19 cellular contexts compared by ENCODE assay signal in the genomic region with DNA sequence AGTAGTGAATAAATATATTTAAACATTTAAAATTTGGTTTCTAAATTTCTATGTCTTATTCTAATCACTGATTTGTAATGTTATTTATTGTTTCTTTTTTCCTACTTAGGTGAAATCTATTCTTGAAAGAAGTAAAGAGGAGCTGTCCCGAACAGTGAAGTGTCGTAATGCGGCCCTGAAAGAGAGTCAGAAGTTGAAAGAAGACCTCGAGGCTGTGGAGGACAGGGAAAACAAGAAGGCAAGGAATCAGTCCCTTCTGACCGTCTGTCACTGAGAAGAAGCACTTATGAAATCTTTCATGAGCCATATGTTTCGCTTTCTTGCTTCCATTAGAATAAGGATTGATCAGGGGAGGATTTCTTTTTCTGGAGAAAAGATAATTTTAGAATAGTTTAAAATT.
A peak's percentile ranks its signal among the peaks of the same experiment; 100 is the strongest.
DNase-seq lines count a peak whose midpoint lies in the region; ATAC-seq, FAIRE-seq and TF ChIP-seq lines count a peak whose summit lies in the region.
"Had no signal": no experiment of that assay in that cellular context is flagged by ENCODE, and none has a peak within 500 bp of the region (broad histone marks: within the 10 kb centered on the region; RNA-seq: fewer than 3 reads in every experiment).

No MANE protein-coding gene starts in this region.

- no peak for FAIRE-seq in HepG2 (lab: Jason Lieb, UNC)
- FAIRE-seq: GM12891 had no signal

- no peaks in the 10 kb centered on the region for H4K20me1 ChIP-seq in GM23338 (replicated peaks; ENCODE audit: insufficient read depth)
- H4K20me1 ChIP-seq in HepG2 (ENCODE audit: insufficient read depth, low read length) = no peaks in the 10 kb centered on the region

- DNase-seq in GM23338 (ENCODE audit: low spot score) (peak; percentile 8), HepG2 (ENCODE audit: low spot score) (no peak), gastrocnemius medialis (peak in 1 of 2 donors; percentile 34), NCI-H2081 treated with DMSO at 0.1 percent for 48 hours (lab: John Stamatoyannopoulos, UW) (no peak), CD14-positive monocyte (ENCODE audit: low spot score) (no peak), HT-29 (ENCODE audit: low spot score) (no peak), DMS53 (lab: John Stamatoyannopoulos, UW) (no peak)
- DNase-seq: activated CD8-positive, alpha-beta T cell treated with anti-CD3 and anti-CD28 coated beads, Interleukin-2, amount 10 ng/mL, durations not matched to agents 7 days and 5 days; activated naive CD4-positive, alpha-beta T cell treated with Interleukin-2 at 50 U/mL for 16 hours; activated T-cell treated with anti-CD3 and anti-CD28 coated beads, Interleukin-2, amount 50 U/mL, for 1 hour; caudate nucleus; CD4-positive, CD25-positive, alpha-beta regulatory T cell; NCI-H187 treated with DMSO at 0.1 percent for 48 hours; T1000 had no signal

- H3K27ac Mint-ChIP-seq in GM23338 (no peak overlapping the region), CD14-positive monocyte (no peak overlapping the region)
- H3K27ac Mint-ChIP-seq: activated CD8-positive, alpha-beta T cell treated with anti-CD3 and anti-CD28 coated beads, Interleukin-2, amount 10 ng/mL, durations not matched to agents 7 days and 5 days; CD4-positive, CD25-positive, alpha-beta regulatory T cell had no signal

- H3K36me3 ChIP-seq in GM23338 (ENCODE audit: insufficient read depth) = peaks cover 21% of the 10 kb centered on the region
- H3K36me3 ChIP-seq in endocrine pancreas (ENCODE audit: control insufficient read depth, insufficient read depth, low read length) = no peaks in the 10 kb centered on the region
- peaks cover 3 to 7% of the 10 kb centered on the region in 2 experiments; a peak in 4 of 5 replicates for H3K36me3 ChIP-seq in HepG2 (replicated peaks in 1 of 2; ENCODE audit: control insufficient read depth in 1 of 2, insufficient read depth in 2 of 2, low read length in 2 of 2)
- no peaks in the 10 kb centered on the region for H3K36me3 ChIP-seq in gastrocnemius medialis
- H3K36me3 ChIP-seq: left lung had no signal

- no peaks in the 10 kb centered on the region for H3K9me3 ChIP-seq in endocrine pancreas (ENCODE audit: control insufficient read depth, low read length)
- H3K9me3 ChIP-seq in HepG2 (ENCODE audit: low read length) = no peaks in the 10 kb centered on the region
- H3K9me3 ChIP-seq in gastrocnemius medialis = no peaks in the 10 kb centered on the region
- H3K9me3 ChIP-seq: left lung, testis had no signal

- TF ChIP-seq CTCF in GM23338 (conservative IDR thresholded peaks at IDR 0.05; ENCODE audit: low read depth in 2 of 2) (no peak), HepG2 (CRISPR knock-in tag; IDR thresholded peaks at IDR 0.05) (no peak), gastrocnemius medialis (IDR thresholded peaks at IDR 0.05 in 4 of 5, conservative IDR thresholded peaks at IDR 0.05 in 1 of 5) (no peak), CD14-positive monocyte (IDR thresholded peaks at IDR 0.05) (no peak)

- no peaks in the 10 kb centered on the region for H3K9me3 Mint-ChIP-seq in GM23338
- no peaks in the 10 kb centered on the region for H3K9me3 Mint-ChIP-seq in CD14-positive monocyte

- H2AFZ ChIP-seq in GM23338 = no peak overlapping the region
- H2AFZ ChIP-seq in HepG2 (ENCODE audit: low read length) = peak overlapping the region; percentile 77

- no peak overlapping the region for H3K27ac ChIP-seq in GM23338 (ENCODE audit: low read depth)
- peak overlapping the region; percentile 81 for H3K27ac ChIP-seq in HepG2 (ENCODE audit: extremely low read length, insufficient read depth, low read length)
- H3K27ac ChIP-seq in gastrocnemius medialis = peak overlapping the region in 1 of 4 donors; percentile 76
- H3K27ac ChIP-seq: left lung, SK-N-MC, testis had no signal

- ATAC-seq in GM23338 (no peak), HepG2 (no peak), gastrocnemius medialis (peak; percentile 54 to 76)
- ATAC-seq: activated CD8-positive, alpha-beta T cell treated with anti-CD3 and anti-CD28 coated beads, Interleukin-2, amount 10 ng/mL, durations not matched to agents 7 days and 5 days had no signal

- in situ Hi-C loops in HepG2 (cut with HindIII; ENCODE audit: extremely low pct_ligation_motif_present, low pct_unique_long_range_greater_than_20kb) (no loop called here), gastrocnemius medialis (cut with MboI; ENCODE audit: low sequenced_read_pairs in 4 of 4) (no loop called here)

- H3K9ac ChIP-seq in endocrine pancreas (ENCODE audit: control insufficient read depth, insufficient read depth, low read length) (no peak overlapping the region), HepG2 (ENCODE audit: insufficient read depth, low read depth, low read length) (no peak overlapping the region)

- TF ChIP-seq RAD21 in HepG2 (CRISPR knock-in tag; IDR thresholded peaks at IDR 0.05) = no peak

- intact Hi-C loops in HepG2 (cut with micrococcal nuclease; ENCODE audit: unreplicated experiment) = no loop called here
- intact Hi-C loops in gastrocnemius medialis (cut with DNase I; ENCODE audit: low total_unique reads) = no loop called here
- intact Hi-C loops in CD14-positive monocyte (cut with micrococcal nuclease) = no loop called here

- BruUV-seq in HepG2 (replicated peaks; lab: Mats Ljungman, UMichigan) = no TSS peak

- TF ChIP-seq EP300 in HepG2 (IDR thresholded peaks at IDR 0.05; ENCODE audit: low read depth in 2 of 2, low read length in 2 of 2) (no peak), HepG2 (CRISPR knock-in tag; IDR thresholded peaks at IDR 0.05; ENCODE audit: borderline replicate concordance) (no peak)

- no peak overlapping the region for H3K4me2 ChIP-seq in GM23338
- peak overlapping the region; percentile 13; the same call in 1 of the 2 replicates for H3K4me2 ChIP-seq in HepG2 (ENCODE audit: low read depth, low read length)

- H3K79me2 ChIP-seq in GM23338 (replicated peaks; ENCODE audit: insufficient read depth) (no peaks in the 10 kb centered on the region), HepG2 (ENCODE audit: insufficient read depth, low read length) (no peaks in the 10 kb centered on the region)

- CTCF ChIA-PET in HepG2 (lab: Yijun Ruan, JAX; ENCODE audit: low intra/inter-chr PET ratio, low total read pairs) = no interaction called here

- no peaks in the 10 kb centered on the region for H3K9me2 ChIP-seq in GM23338 (ENCODE audit: insufficient read depth)

- H3K4me1 ChIP-seq in GM23338 (ENCODE audit: insufficient read depth) = no peaks in the 10 kb centered on the region
- no peaks in the 10 kb centered on the region for H3K4me1 ChIP-seq in endocrine pancreas (ENCODE audit: control insufficient read depth, insufficient read depth, low read length)
- H3K4me1 ChIP-seq in HepG2 (ENCODE audit: insufficient read depth, low read length) = peaks cover 14% of the 10 kb centered on the region
- peaks cover 8 to 11% of the 10 kb centered on the region in 2 donors for H3K4me1 ChIP-seq in gastrocnemius medialis
- H3K4me1 ChIP-seq: left lung, testis had no signal

- no peak overlapping the region for H3K4me3 ChIP-seq in GM23338
- H3K4me3 ChIP-seq in endocrine pancreas (ENCODE audit: control insufficient read depth, insufficient read depth, low read length) = peak overlapping the region; percentile 57
- peak overlapping the region in 1 of 3 experiments; percentile 42; a peak in 1 of 6 replicates for H3K4me3 ChIP-seq in HepG2 (replicated peaks in 1 of 3; ENCODE audit: insufficient read depth in 1 of 3, low read depth in 2 of 3, low read length in 3 of 3)
- H3K4me3 ChIP-seq in gastrocnemius medialis = no peak overlapping the region
- H3K4me3 ChIP-seq: left lung, SK-N-MC, testis had no signal

- whole genome bisulfite sequencing in HepG2 (ENCODE audit: low lambda C conversion rate) = 54% methylated on average over 6 of the region's 6 CpGs

- H3K4me1 Mint-ChIP-seq in GM23338 (peaks cover 3% of the 10 kb centered on the region; the same call in 2 of the 3 replicates), CD14-positive monocyte (peaks cover 5% of the 10 kb centered on the region)
- H3K4me1 Mint-ChIP-seq: CD4-positive, CD25-positive, alpha-beta regulatory T cell had no signal

- TF ChIP-seq POLR2A in HepG2 (IDR thresholded peaks at IDR 0.05; ENCODE audit: insufficient read depth in 1 of 2, low read depth in 2 of 2, low read length in 2 of 2) (no peak), gastrocnemius medialis (IDR thresholded peaks at IDR 0.05) (no peak)

- H3K36me3 Mint-ChIP-seq in GM23338 (ENCODE audit: low read depth) (peaks cover 22% of the 10 kb centered on the region), CD14-positive monocyte (peaks cover 9 to 21% of the 10 kb centered on the region in 2 donors)

- POLR2A ChIA-PET in HepG2 (lab: Yijun Ruan, JAX) = interaction anchor here (0.9 to 1.7 kb wide), 4 partner anchors 11 to 209 kb away, joined by 3 to 10 read pairs (median 3); partner anchors contain the start of genes CCDC150 and GTF3C3

- H3F3A ChIP-seq in GM23338 (replicated peaks; ENCODE audit: low read depth) = no peaks in the 10 kb centered on the region

- no peaks in the 10 kb centered on the region for H3K27me3 Mint-ChIP-seq in GM23338 (ENCODE audit: insufficient read depth, low read depth, poor library complexity)
- H3K27me3 Mint-ChIP-seq in CD14-positive monocyte (ENCODE audit: low read depth in 3 of 3) = no peaks in the 10 kb centered on the region
- H3K27me3 Mint-ChIP-seq: CD4-positive, CD25-positive, alpha-beta regulatory T cell had no signal

- no peaks in the 10 kb centered on the region for H3K27me3 ChIP-seq in GM23338 (ENCODE audit: insufficient read depth)
- no peaks in the 10 kb centered on the region for H3K27me3 ChIP-seq in endocrine pancreas (ENCODE audit: control insufficient read depth, insufficient read depth, low read length)
- no peaks in the 10 kb centered on the region for H3K27me3 ChIP-seq in HepG2 (ENCODE audit: control insufficient read depth in 1 of 2, insufficient read depth in 2 of 2, low read length in 2 of 2)
- H3K27me3 ChIP-seq in gastrocnemius medialis = no peaks in the 10 kb centered on the region
- H3K27me3 ChIP-seq: left lung, testis had no signal

- H3K4me3 Mint-ChIP-seq in GM23338 (no peak overlapping the region), CD14-positive monocyte (no peak overlapping the region)
- H3K4me3 Mint-ChIP-seq: activated CD8-positive, alpha-beta T cell treated with anti-CD3 and anti-CD28 coated beads, Interleukin-2, amount 10 ng/mL, durations not matched to agents 7 days and 5 days; CD4-positive, CD25-positive, alpha-beta regulatory T cell had no signal

TF ChIP-seq in HepG2, 621 proteins besides CTCF, POLR2A, EP300 and RAD21:
- TF ChIP-seq MTERF4 (CRISPR knock-in tag; IDR thresholded peaks at IDR 0.05) = no peak
- peak; percentile 7; the same call in 1 of the 2 replicates for TF ChIP-seq CEBPB (IDR thresholded peaks at IDR 0.05; ENCODE audit: borderline replicate concordance, low read depth, low read length)

Comparison
In these comparisons a context has a peak if more than half of its experiments do, and no peak if none do; other contexts are left out.
1. ATAC-seq: peak in gastrocnemius medialis (2 of 2); none in GM23338 (single experiment) and HepG2 (single experiment).